ENCODE assay signal across 8 cellular contexts in the genomic region with DNA sequence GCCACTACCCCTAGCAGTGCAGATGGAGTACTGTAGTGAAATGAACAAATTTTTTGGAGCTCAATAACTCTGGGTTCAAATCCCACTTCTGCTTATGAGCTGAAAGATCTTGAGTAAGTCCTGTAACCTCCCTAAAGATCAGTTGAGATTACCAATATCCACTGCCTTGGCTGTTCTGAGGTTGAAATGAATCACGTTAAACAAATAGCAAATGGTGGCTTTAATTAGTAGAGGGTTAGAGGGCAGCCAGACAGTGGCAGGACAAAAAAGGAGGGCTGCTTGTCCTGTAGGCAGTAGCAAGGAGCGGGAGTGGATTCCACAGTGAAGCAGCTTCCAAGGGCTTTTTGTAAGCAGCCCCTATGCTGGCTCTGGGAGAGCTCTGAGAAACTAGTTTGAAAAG.
DNase-seq lines count a peak whose midpoint lies in the region; ATAC-seq and TF ChIP-seq lines count a peak whose summit lies in the region.

No MANE protein-coding gene starts in this region.

- H3K27me3 Mint-ChIP-seq in MCF 10A (ENCODE audit: insufficient read depth, unreplicated experiment), result no peaks in the 10 kb centered on the region

- no peak overlapping the region for H3K4me3 Mint-ChIP-seq in MCF 10A (ENCODE audit: unreplicated experiment)

- ATAC-seq in lower lobe of right lung (no peak), HG03097 (IDR thresholded peaks at IDR 0.05; ENCODE audit: low FRiP score, unreplicated experiment) (no peak), GM18907 (IDR thresholded peaks at IDR 0.05; ENCODE audit: unreplicated experiment) (no peak)

- H3K36me3 Mint-ChIP-seq in MCF 10A (ENCODE audit: insufficient read depth, unreplicated experiment), result no peaks in the 10 kb centered on the region

- H3F3A ChIP-seq in Loucy (ENCODE audit: low read depth), result no peaks in the 10 kb centered on the region

- H3K4me2 ChIP-seq in Loucy (ENCODE audit: low read depth, low read length, poor library complexity, severe bottlenecking), result peak overlapping the region; percentile 48

- peak overlapping the region; percentile 64 for H3K27ac Mint-ChIP-seq in MCF 10A (ENCODE audit: low read depth, unreplicated experiment)

- H3K9me3 ChIP-seq in Loucy (ENCODE audit: insufficient read depth, low read depth, low read length) (no peaks in the 10 kb centered on the region), lower lobe of right lung (no peaks in the 10 kb centered on the region), stomach smooth muscle (ENCODE audit: control insufficient read depth in 2 of 2, low read length in 2 of 2) (no peaks in the 10 kb centered on the region)

- TF ChIP-seq CTCF in Loucy (conservative IDR thresholded peaks at IDR 0.05; ENCODE audit: low read length) (no peak), MCF 10A (IDR thresholded peaks at IDR 0.05; ENCODE audit: unreplicated experiment) (no peak), lower lobe of right lung (IDR thresholded peaks at IDR 0.05) (no peak)

- BruUV-seq in MCF 10A (replicated peaks; lab: Mats Ljungman, UMichigan), result no TSS peak

- H3K9ac ChIP-seq in Loucy (ENCODE audit: low read depth, low read length, poor library complexity, severe bottlenecking) (no peak overlapping the region), stomach smooth muscle (ENCODE audit: low read length in 2 of 2) (peak overlapping the region in 1 of 2 donors; percentile 51)

- H3K4me1 ChIP-seq in Loucy (ENCODE audit: insufficient read depth, low read length, poor library complexity, severe bottlenecking) (peaks cover 13% of the 10 kb centered on the region), lower lobe of right lung (peaks cover 48% of the 10 kb centered on the region), stomach smooth muscle (ENCODE audit: control insufficient read depth, insufficient read depth, low read length) (peaks cover 11% of the 10 kb centered on the region)

- POLR2A ChIA-PET in MCF 10A (lab: Yijun Ruan, JAX), result interaction anchor here (0.6 to 2.1 kb wide), 13 partner anchors 10 to 558 kb away, joined by 3 to 15 read pairs (median 3); a partner anchor contains a TSS

- H3K9me2 ChIP-seq in Loucy (replicated peaks; ENCODE audit: low read depth, low read length), result no peaks in the 10 kb centered on the region

- H3K4me3 ChIP-seq in Loucy (ENCODE audit: low read length, poor library complexity, severe bottlenecking), result no peak overlapping the region
- peak overlapping the region; percentile 17 for H3K4me3 ChIP-seq in lower lobe of right lung
- H3K4me3 ChIP-seq in stomach smooth muscle (ENCODE audit: low read length in 2 of 2), result peak overlapping the region in 1 of 2 donors; percentile 56

- H3K36me3 ChIP-seq in Loucy (ENCODE audit: insufficient read depth, low read length) (no peaks in the 10 kb centered on the region), lower lobe of right lung (no peaks in the 10 kb centered on the region), stomach smooth muscle (ENCODE audit: control insufficient read depth in 2 of 2, insufficient read depth in 2 of 2, low read length in 2 of 2) (no peaks in the 10 kb centered on the region)

- CTCF ChIA-PET in MCF 10A (lab: Yijun Ruan, JAX), result interaction anchor here (0.5 to 8.5 kb wide), 62 partner anchors 8 to 1538 kb away, joined by 3 to 257 read pairs (median 5); a partner anchor contains a TSS

- no peaks in the 10 kb centered on the region for H3K79me2 ChIP-seq in Loucy (ENCODE audit: insufficient read depth, low read length)

- no peaks in the 10 kb centered on the region for H4K20me1 ChIP-seq in Loucy (ENCODE audit: insufficient read depth, low read length, poor library complexity, severe bottlenecking)

- DNase-seq in MCF 10A (ENCODE audit: unreplicated experiment) (no peak), lower lobe of right lung (no peak), NCI-H1436 treated with DMSO at 0.1 percent for 48 hours (lab: John Stamatoyannopoulos, UW) (no peak), UCSD-AML1 (lab: John Stamatoyannopoulos, UW; ENCODE audit: unreplicated experiment) (no peak)

- no peaks in the 10 kb centered on the region for H3K27me3 ChIP-seq in Loucy (ENCODE audit: insufficient read depth, low read length, poor library complexity, severe bottlenecking)
- H3K27me3 ChIP-seq in lower lobe of right lung (ENCODE audit: low read depth), result no peaks in the 10 kb centered on the region
- no peaks in the 10 kb centered on the region for H3K27me3 ChIP-seq in stomach smooth muscle (ENCODE audit: control insufficient read depth in 1 of 2, insufficient read depth in 2 of 2, low read length in 2 of 2)

- intact Hi-C loops in MCF 10A (cut with micrococcal nuclease) (loop anchor here (5.0 kb wide), 1 partner anchor 542 kb away; no protein-coding TSS in a partner anchor), lower lobe of right lung (cut with DNase I) (loop anchor here (5.0 kb wide), 1 partner anchor 157 kb away; no protein-coding TSS in a partner anchor)

- no peak overlapping the region; the same call in 1 of the 2 replicates for H2AFZ ChIP-seq in Loucy (ENCODE audit: low read length)

- H3K27ac ChIP-seq in lower lobe of right lung (peak overlapping the region; percentile 71), stomach smooth muscle (ENCODE audit: low read length) (peak overlapping the region; percentile 25)

- H3K9me3 Mint-ChIP-seq in MCF 10A (ENCODE audit: unreplicated experiment), result no peaks in the 10 kb centered on the region

- H3K4me1 Mint-ChIP-seq in MCF 10A (ENCODE audit: insufficient read depth, unreplicated experiment), result peaks cover 6% of the 10 kb centered on the region
